18 cellular contexts compared by ENCODE assay signal in genomic region chr1:181778630-181779285, GRCh38.
A peak's percentile ranks its signal among the peaks of the same experiment; 100 is the strongest.
DNase-seq lines count a peak whose midpoint lies in the region; ATAC-seq and TF ChIP-seq lines count a peak whose summit lies in the region.
"Had no signal": no experiment of that assay in that cellular context is flagged by ENCODE, and none has a peak within 500 bp of the region (broad histone marks: within the 10 kb centered on the region; RNA-seq: fewer than 3 reads in every experiment).

No MANE protein-coding gene starts in this region.

- no peaks in the 10 kb centered on the region for H3K36me3 ChIP-seq in H7 (replicated peaks; ENCODE audit: control insufficient read depth, insufficient read depth, low read length)
- H3K36me3 ChIP-seq: left ventricle myocardium inferior, SJCRH30, uterus had no signal

- no peaks in the 10 kb centered on the region for H3K4me1 Mint-ChIP-seq in type B pancreatic cell (ENCODE audit: unreplicated experiment)
- H3K4me1 Mint-ChIP-seq: activated naive CD8-positive, alpha-beta T cell treated with anti-CD3 and anti-CD28 coated beads for 36 hours; naive thymus-derived CD4-positive, alpha-beta T cell had no signal

- no peak overlapping the region for H3K4me3 ChIP-seq in H7 (ENCODE audit: insufficient read depth, low read depth, low read length)
- H3K4me3 ChIP-seq: left ventricle myocardium inferior, SJCRH30, uterus had no signal

- no peak for TF ChIP-seq CTCF in type B pancreatic cell (conservative IDR thresholded peaks at IDR 0.05)

- H3K27ac Mint-ChIP-seq in type B pancreatic cell = no peak overlapping the region
- H3K27ac Mint-ChIP-seq: activated naive CD8-positive, alpha-beta T cell treated with anti-CD3 and anti-CD28 coated beads for 36 hours; effector memory CD8-positive, alpha-beta T cell; naive thymus-derived CD4-positive, alpha-beta T cell; stimulated activated naive CD8-positive, alpha-beta T cell treated with anti-CD3 and anti-CD28 coated beads, Interleukin-15, Interleukin-2, amounts not matched to agents 100 ng/mL and 50 ng/mL, for 24 hours had no signal

- H3K27me3 ChIP-seq in H7 (ENCODE audit: control insufficient read depth, insufficient read depth, low read length) = no peaks in the 10 kb centered on the region
- H3K27me3 ChIP-seq: SJCRH30, uterus had no signal

- peaks cover 22% of the 10 kb centered on the region for H3K27me3 Mint-ChIP-seq in type B pancreatic cell
- H3K27me3 Mint-ChIP-seq: stimulated activated naive CD8-positive, alpha-beta T cell treated with anti-CD3 and anti-CD28 coated beads, Interleukin-15, Interleukin-2, amounts not matched to agents 100 ng/mL and 50 ng/mL, for 24 hours had no signal

- H3K9me3 Mint-ChIP-seq in type B pancreatic cell = no peaks in the 10 kb centered on the region
- H3K9me3 Mint-ChIP-seq: activated naive CD8-positive, alpha-beta T cell treated with anti-CD3 and anti-CD28 coated beads for 36 hours; effector memory CD8-positive, alpha-beta T cell; stimulated activated naive CD8-positive, alpha-beta T cell treated with anti-CD3 and anti-CD28 coated beads, Interleukin-15, Interleukin-2, amounts not matched to agents 100 ng/mL and 50 ng/mL, for 24 hours had no signal

- no peak for ATAC-seq in GM18873 (IDR thresholded peaks at IDR 0.05; ENCODE audit: low FRiP score, unreplicated experiment)
- ATAC-seq: effector memory CD8-positive, alpha-beta T cell; naive thymus-derived CD4-positive, alpha-beta T cell had no signal

- H3K36me3 Mint-ChIP-seq in type B pancreatic cell = no peaks in the 10 kb centered on the region
- H3K36me3 Mint-ChIP-seq: activated naive CD8-positive, alpha-beta T cell treated with anti-CD3 and anti-CD28 coated beads for 36 hours; naive thymus-derived CD4-positive, alpha-beta T cell had no signal

- H3K4me3 Mint-ChIP-seq in type B pancreatic cell = no peak overlapping the region
- H3K4me3 Mint-ChIP-seq: activated naive CD8-positive, alpha-beta T cell treated with anti-CD3 and anti-CD28 coated beads for 36 hours; effector memory CD8-positive, alpha-beta T cell; naive thymus-derived CD4-positive, alpha-beta T cell; stimulated activated naive CD8-positive, alpha-beta T cell treated with anti-CD3 and anti-CD28 coated beads, Interleukin-15, Interleukin-2, amounts not matched to agents 100 ng/mL and 50 ng/mL, for 24 hours had no signal

- peak; percentile 60 for DNase-seq in COR-L47 (lab: John Stamatoyannopoulos, UW)
- peak; percentile 76 for DNase-seq in NCI-H1092 (lab: John Stamatoyannopoulos, UW)
- DNase-seq in SHP77 treated with DMSO at 0.1 percent for 48 hours (lab: John Stamatoyannopoulos, UW) = peak; percentile 29
- peak; percentile 27 for DNase-seq in kidney glomerular epithelial cell (lab: John Stamatoyannopoulos, UW)
- no peak for DNase-seq in type B pancreatic cell (ENCODE audit: extremely low spot score, unreplicated experiment)
- DNase-seq in H7 = no peak
- no peak for DNase-seq in activated T-cell treated with anti-CD3 and anti-CD28 coated beads, Interleukin-2, amount 50 U/mL, for 48 hours
- DNase-seq: activated CD4-positive, alpha-beta T cell treated with anti-CD3 and anti-CD28 coated beads, Interleukin-2, amount 50 U/mL, for 1 hour; activated naive CD8-positive, alpha-beta T cell treated with anti-CD3 and anti-CD28 coated beads for 36 hours; activated T-cell treated with anti-CD3 and anti-CD28 coated beads, Interleukin-2, amount 50 U/mL, for 1 hour; effector memory CD8-positive, alpha-beta T cell; Karpas-422; left ventricle myocardium inferior; naive thymus-derived CD4-positive, alpha-beta T cell; SJCRH30; uterus had no signal

Comparison
In these comparisons a context has a peak if more than half of its experiments do, and no peak if none do; other contexts are left out.
1. DNase-seq: peak in COR-L47 (single experiment), NCI-H1092 (single experiment), SHP77 treated with DMSO at 0.1 percent for 48 hours (single experiment) and kidney glomerular epithelial cell (single experiment); none in type B pancreatic cell (single experiment), H7 (single experiment) and activated T-cell treated with anti-CD3 and anti-CD28 coated beads, Interleukin-2, amount 50 U/mL, for 48 hours (0 of 2).